Comparison of ENCODE assay signal across 14 cellular contexts in the genomic region with DNA sequence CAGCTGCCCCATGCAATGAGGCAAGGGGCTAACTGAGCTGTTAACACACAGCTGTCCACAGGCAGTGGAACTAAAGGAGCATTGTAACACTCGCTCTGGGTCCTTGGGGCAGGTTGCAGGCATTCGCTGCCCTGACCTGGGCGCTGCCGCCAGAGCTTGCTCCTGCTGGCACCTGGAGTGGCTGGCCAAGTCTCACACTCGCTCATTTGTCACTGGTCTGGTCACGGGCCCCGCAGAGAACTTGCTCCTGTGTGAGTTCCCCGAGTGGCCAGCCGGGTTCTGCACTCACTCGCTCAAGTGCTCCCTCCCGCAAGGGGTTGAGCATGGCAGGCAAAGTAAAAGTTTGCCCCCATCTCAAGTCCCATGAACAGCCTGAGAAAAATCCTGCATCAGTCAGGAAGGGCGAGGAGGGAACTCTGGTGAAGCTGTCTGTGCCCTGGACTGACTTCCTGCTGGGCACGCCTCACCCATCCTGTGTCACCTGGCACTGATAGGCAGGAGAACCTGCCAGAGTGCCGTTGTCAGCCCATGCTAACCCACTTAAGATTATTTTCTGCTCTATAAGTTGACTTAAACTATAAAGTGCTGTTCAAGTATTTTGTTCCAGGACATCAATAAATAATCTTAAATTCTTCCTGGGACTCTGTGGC.
DNase-seq lines count a peak whose midpoint lies in the region; ATAC-seq and TF ChIP-seq lines count a peak whose summit lies in the region.
"Had no signal": no experiment of that assay in that cellular context is flagged by ENCODE, and none has a peak within 500 bp of the region (broad histone marks: within the 10 kb centered on the region; RNA-seq: fewer than 3 reads in every experiment).

No MANE protein-coding gene starts in this region.

- H3K4me3 Mint-ChIP-seq in stimulated activated naive CD8-positive, alpha-beta T cell treated with anti-CD3 and anti-CD28 coated beads, Interleukin-15, amount 100 ng/mL, for 72 hours: no peak overlapping the region
- H3K4me3 Mint-ChIP-seq in stimulated activated effector memory CD8-positive, alpha-beta T cell treated with anti-CD3 and anti-CD28 coated beads, Interleukin-12 subunit alpha, Interleukin-12 subunit beta, amount 100 ng/mL, for 72 hours: no peak overlapping the region
- H3K4me3 Mint-ChIP-seq: CD4-positive, alpha-beta T cell had no signal

- peaks cover 0 to 4% of the 10 kb centered on the region in 2 donors for H3K9me3 Mint-ChIP-seq in stimulated activated naive CD8-positive, alpha-beta T cell treated with anti-CD3 and anti-CD28 coated beads, Interleukin-15, amount 100 ng/mL, for 72 hours
- peaks cover 7% of the 10 kb centered on the region for H3K9me3 Mint-ChIP-seq in stimulated activated effector memory CD8-positive, alpha-beta T cell treated with anti-CD3 and anti-CD28 coated beads, Interleukin-12 subunit alpha, Interleukin-12 subunit beta, amount 100 ng/mL, for 72 hours

- H3K4me1 ChIP-seq in mucosa of descending colon (ENCODE audit: low read depth) (no peaks in the 10 kb centered on the region), psoas muscle (no peaks in the 10 kb centered on the region)
- H3K4me1 ChIP-seq: BE2C, Caco-2, HAP-1 had no signal

- no peaks in the 10 kb centered on the region for H3K36me3 Mint-ChIP-seq in stimulated activated effector memory CD8-positive, alpha-beta T cell treated with anti-CD3 and anti-CD28 coated beads, Interleukin-12 subunit alpha, Interleukin-12 subunit beta, amount 100 ng/mL, for 72 hours

- H3K4me3 ChIP-seq in mucosa of descending colon (no peak overlapping the region), psoas muscle (no peak overlapping the region)
- H3K4me3 ChIP-seq: GM23248, HAP-1 had no signal

- H3K27ac ChIP-seq in psoas muscle: no peak overlapping the region
- H3K27ac ChIP-seq: GM23248 had no signal

- H3K27ac Mint-ChIP-seq in stimulated activated naive CD8-positive, alpha-beta T cell treated with anti-CD3 and anti-CD28 coated beads, Interleukin-15, amount 100 ng/mL, for 72 hours: no peak overlapping the region
- no peak overlapping the region for H3K27ac Mint-ChIP-seq in stimulated activated effector memory CD8-positive, alpha-beta T cell treated with anti-CD3 and anti-CD28 coated beads, Interleukin-12 subunit alpha, Interleukin-12 subunit beta, amount 100 ng/mL, for 72 hours
- H3K27ac Mint-ChIP-seq: CD4-positive, alpha-beta T cell had no signal

- intact Hi-C loops in mucosa of descending colon (cut with DNase I, micrococcal nuclease) (no loop called here), psoas muscle (cut with DNase I) (no loop called here)

- no peak for TF ChIP-seq CTCF in mucosa of descending colon (IDR thresholded peaks at IDR 0.05)
- no peak for TF ChIP-seq CTCF in psoas muscle (IDR thresholded peaks at IDR 0.05)

- no peaks in the 10 kb centered on the region for H3K36me3 ChIP-seq in mucosa of descending colon (ENCODE audit: low read depth)
- no peaks in the 10 kb centered on the region for H3K36me3 ChIP-seq in psoas muscle (ENCODE audit: insufficient read depth in 1 of 2, low read depth in 1 of 2)
- H3K36me3 ChIP-seq: BE2C, HAP-1 had no signal

- H3K4me1 Mint-ChIP-seq in stimulated activated naive CD8-positive, alpha-beta T cell treated with anti-CD3 and anti-CD28 coated beads, Interleukin-15, amount 100 ng/mL, for 72 hours: no peaks in the 10 kb centered on the region
- H3K4me1 Mint-ChIP-seq in stimulated activated effector memory CD8-positive, alpha-beta T cell treated with anti-CD3 and anti-CD28 coated beads, Interleukin-12 subunit alpha, Interleukin-12 subunit beta, amount 100 ng/mL, for 72 hours: no peaks in the 10 kb centered on the region

- no peaks in the 10 kb centered on the region for H3K27me3 Mint-ChIP-seq in stimulated activated naive CD8-positive, alpha-beta T cell treated with anti-CD3 and anti-CD28 coated beads, Interleukin-15, amount 100 ng/mL, for 72 hours
- H3K27me3 Mint-ChIP-seq: CD4-positive, alpha-beta T cell had no signal

- H3K27me3 ChIP-seq in psoas muscle (ENCODE audit: insufficient read depth in 3 of 3, low read length in 2 of 3): no peaks in the 10 kb centered on the region
- H3K27me3 ChIP-seq: BE2C had no signal

- H3K9me3 ChIP-seq in mucosa of descending colon: no peaks in the 10 kb centered on the region
- no peaks in the 10 kb centered on the region for H3K9me3 ChIP-seq in psoas muscle
- H3K9me3 ChIP-seq: BE2C, Caco-2, HAP-1 had no signal

- no peak for DNase-seq in stimulated activated naive CD8-positive, alpha-beta T cell treated with anti-CD3 and anti-CD28 coated beads, Interleukin-15, amount 100 ng/mL, for 72 hours
- DNase-seq in stimulated activated naive CD8-positive, alpha-beta T cell treated with anti-CD3 and anti-CD28 coated beads, Interleukin-15, Interleukin-2, amounts not matched to agents 100 U/mL and 50 U/mL, for 24 hours: no peak
- DNase-seq in mucosa of descending colon (peak in 2 of 3 donors; percentile 18 to 39), psoas muscle (no peak), T-helper 1 cell (no peak)
- DNase-seq in stimulated activated effector memory CD8-positive, alpha-beta T cell treated with anti-CD3 and anti-CD28 coated beads, Interleukin-12 subunit alpha, Interleukin-12 subunit beta, amount 100 ng/mL, for 72 hours (ENCODE audit: low spot score in 2 of 2): no peak
- DNase-seq: ACHN; BE2C; C1 segment of cervical spinal cord; Caco-2; CD4-positive, alpha-beta T cell; GM23248 had no signal

- WGBS in psoas muscle, 3 donors: 85 to 88% (median 86%) methylated on average over 14 of the region's 14 CpGs

- peak; percentile 26 for ATAC-seq in stimulated activated naive CD8-positive, alpha-beta T cell treated with anti-CD3 and anti-CD28 coated beads, Interleukin-15, amount 100 ng/mL, for 72 hours
- ATAC-seq in stimulated activated naive CD8-positive, alpha-beta T cell treated with anti-CD3 and anti-CD28 coated beads, Interleukin-15, Interleukin-2, amounts not matched to agents 100 U/mL and 50 U/mL, for 24 hours: no peak
- peak; percentile 81 for ATAC-seq in mucosa of descending colon
- peak; percentile 11 for ATAC-seq in stimulated activated effector memory CD8-positive, alpha-beta T cell treated with anti-CD3 and anti-CD28 coated beads, Interleukin-12 subunit alpha, Interleukin-12 subunit beta, amount 100 ng/mL, for 72 hours
- no peak for ATAC-seq in psoas muscle
- ATAC-seq: HepG2 had no signal

Comparison
In these comparisons a context has a peak if more than half of its experiments do, and no peak if none do; other contexts are left out.
1. ATAC-seq: peak in stimulated activated naive CD8-positive, alpha-beta T cell treated with anti-CD3 and anti-CD28 coated beads, Interleukin-15, amount 100 ng/mL, for 72 hours (single experiment), mucosa of descending colon (single experiment) and stimulated activated effector memory CD8-positive, alpha-beta T cell treated with anti-CD3 and anti-CD28 coated beads, Interleukin-12 subunit alpha, Interleukin-12 subunit beta, amount 100 ng/mL, for 72 hours (single experiment); none in stimulated activated naive CD8-positive, alpha-beta T cell treated with anti-CD3 and anti-CD28 coated beads, Interleukin-15, Interleukin-2, amounts not matched to agents 100 U/mL and 50 U/mL, for 24 hours (single experiment) and psoas muscle (0 of 4).
2. DNase-seq: peak in mucosa of descending colon (2 of 3); none in stimulated activated naive CD8-positive, alpha-beta T cell treated with anti-CD3 and anti-CD28 coated beads, Interleukin-15, amount 100 ng/mL, for 72 hours (0 of 2), stimulated activated naive CD8-positive, alpha-beta T cell treated with anti-CD3 and anti-CD28 coated beads, Interleukin-15, Interleukin-2, amounts not matched to agents 100 U/mL and 50 U/mL, for 24 hours (single experiment), stimulated activated effector memory CD8-positive, alpha-beta T cell treated with anti-CD3 and anti-CD28 coated beads, Interleukin-12 subunit alpha, Interleukin-12 subunit beta, amount 100 ng/mL, for 72 hours (0 of 2), psoas muscle (0 of 2) and T-helper 1 cell (0 of 5).